In the genomic region with DNA sequence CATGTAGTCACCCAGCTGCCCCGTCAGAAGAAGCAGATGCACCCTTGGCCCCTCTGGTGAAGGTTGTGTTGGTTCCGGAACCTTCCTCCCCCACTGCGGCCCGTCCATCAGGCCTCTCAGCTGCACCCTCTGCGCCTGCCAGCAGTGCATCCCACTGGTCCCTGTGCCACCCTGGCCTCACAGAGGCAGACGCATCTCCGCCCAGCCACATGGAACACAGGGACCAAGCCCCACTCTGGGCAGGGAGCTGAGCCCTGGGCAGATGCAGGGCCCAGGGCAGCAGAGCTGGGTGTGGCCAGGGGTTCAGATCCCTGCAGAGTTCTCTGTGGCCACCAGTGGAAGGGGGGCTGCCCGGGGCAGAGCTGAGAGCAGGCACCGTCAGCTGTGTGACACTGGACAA, we compare ENCODE assay signal across 1 cellular context.
TF ChIP-seq lines count a peak whose summit lies in the region.

No MANE protein-coding gene starts in this region.

TF ChIP-seq in GM23338, 12 proteins besides CTCF, POLR2A, EP300 and RAD21 (continued from another document):
- TF ChIP-seq, protein P1, sequence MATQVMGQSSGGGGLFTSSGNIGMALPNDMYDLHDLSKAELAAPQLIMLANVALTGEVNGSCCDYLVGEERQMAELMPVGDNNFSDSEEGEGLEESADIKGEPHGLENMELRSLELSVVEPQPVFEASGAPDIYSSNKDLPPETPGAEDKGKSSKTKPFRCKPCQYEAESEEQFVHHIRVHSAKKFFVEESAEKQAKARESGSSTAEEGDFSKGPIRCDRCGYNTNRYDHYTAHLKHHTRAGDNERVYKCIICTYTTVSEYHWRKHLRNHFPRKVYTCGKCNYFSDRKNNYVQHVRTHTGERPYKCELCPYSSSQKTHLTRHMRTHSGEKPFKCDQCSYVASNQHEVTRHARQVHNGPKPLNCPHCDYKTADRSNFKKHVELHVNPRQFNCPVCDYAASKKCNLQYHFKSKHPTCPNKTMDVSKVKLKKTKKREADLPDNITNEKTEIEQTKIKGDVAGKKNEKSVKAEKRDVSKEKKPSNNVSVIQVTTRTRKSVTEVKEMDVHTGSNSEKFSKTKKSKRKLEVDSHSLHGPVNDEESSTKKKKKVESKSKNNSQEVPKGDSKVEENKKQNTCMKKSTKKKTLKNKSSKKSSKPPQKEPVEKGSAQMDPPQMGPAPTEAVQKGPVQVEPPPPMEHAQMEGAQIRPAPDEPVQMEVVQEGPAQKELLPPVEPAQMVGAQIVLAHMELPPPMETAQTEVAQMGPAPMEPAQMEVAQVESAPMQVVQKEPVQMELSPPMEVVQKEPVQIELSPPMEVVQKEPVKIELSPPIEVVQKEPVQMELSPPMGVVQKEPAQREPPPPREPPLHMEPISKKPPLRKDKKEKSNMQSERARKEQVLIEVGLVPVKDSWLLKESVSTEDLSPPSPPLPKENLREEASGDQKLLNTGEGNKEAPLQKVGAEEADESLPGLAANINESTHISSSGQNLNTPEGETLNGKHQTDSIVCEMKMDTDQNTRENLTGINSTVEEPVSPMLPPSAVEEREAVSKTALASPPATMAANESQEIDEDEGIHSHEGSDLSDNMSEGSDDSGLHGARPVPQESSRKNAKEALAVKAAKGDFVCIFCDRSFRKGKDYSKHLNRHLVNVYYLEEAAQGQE (IDR thresholded peaks at IDR 0.05; ENCODE audit: unreplicated experiment): no peak
- TF ChIP-seq STAT1 (IDR thresholded peaks at IDR 0.05; ENCODE audit: unreplicated experiment): no peak
- TF ChIP-seq POLR2AphosphoS5 (IDR thresholded peaks at IDR 0.05; ENCODE audit: low read depth): no peak
- TF ChIP-seq EZH2 (IDR thresholded peaks at IDR 0.05; ENCODE audit: low read depth, unreplicated experiment): no peak
- TF ChIP-seq NANOG (IDR thresholded peaks at IDR 0.05; ENCODE audit: borderline replicate concordance): no peak
- no peak for TF ChIP-seq ZNF331 (CRISPR knock-in tag; IDR thresholded peaks at IDR 0.05; ENCODE audit: low read depth)
- no peak for TF ChIP-seq ZNF114 (CRISPR knock-in tag; IDR thresholded peaks at IDR 0.05)
